ENCODE assay signal across 1 cellular context in genomic region chr3:109117939-109118338, GRCh38.
TF ChIP-seq lines count a peak whose summit lies in the region.

Gene MORC1 (minus strand): TSS chr3:109118134. CDS start chr3:109118059, 75 bp downstream.

TF ChIP-seq in K562, 482 proteins besides CTCF, POLR2A, EP300 and RAD21:
- TF ChIP-seq ZNF75A (CRISPR knock-in tag; IDR thresholded peaks at IDR 0.05) (no peak), ZNF57 (CRISPR knock-in tag; IDR thresholded peaks at IDR 0.05) (no peak), DIDO1 (tag; IDR thresholded peaks at IDR 0.05; ENCODE audit: low read depth) (peak; percentile 44; the same call in 1 of the 2 replicates), MTA3 (IDR thresholded peaks at IDR 0.05; ENCODE audit: borderline replicate concordance) (0 out of 2 replicates have a peak, but pooled peaks have one; percentile 42), CEBPB (tag; IDR thresholded peaks at IDR 0.05) (no peak), MGA (IDR thresholded peaks at IDR 0.05) (peak; percentile 69), ZBTB2 (IDR thresholded peaks at IDR 0.05) (0 out of 2 replicates have a peak, but pooled peaks have one; percentile 23), EGR1 (conservative IDR thresholded peaks at IDR 0.05) (peak; percentile 96), CREM (IDR thresholded peaks at IDR 0.05; ENCODE audit: low read depth) (peak; percentile 68), CXXC5 (CRISPR knock-in tag; IDR thresholded peaks at IDR 0.05) (peak; percentile 77), TFAP4 (CRISPR knock-in tag; IDR thresholded peaks at IDR 0.05; ENCODE audit: borderline replicate concordance) (peak; percentile 34; the same call in 1 of the 2 replicates), USF2 (CRISPR knock-in tag; IDR thresholded peaks at IDR 0.05) (peak; percentile 9; the same call in 1 of the 2 replicates), NCOA2 (IDR thresholded peaks at IDR 0.05; ENCODE audit: partially characterized antibody in 2 of 2) (no peak), NRF1 (conservative IDR thresholded peaks at IDR 0.05 in 1 of 2, IDR thresholded peaks at IDR 0.05 in 1 of 2) (peak; percentile 61 to 75), MITF (IDR thresholded peaks at IDR 0.05) (peak; percentile 53; the same call in 1 of the 2 replicates), CREB1 (IDR thresholded peaks at IDR 0.05) (0 out of 2 replicates have a peak, but pooled peaks have one; percentile 26), CREB1 (CRISPR knock-in tag; IDR thresholded peaks at IDR 0.05) (peak; percentile 65), SRF (CRISPR knock-in tag; IDR thresholded peaks at IDR 0.05) (no peak), MNT (conservative IDR thresholded peaks at IDR 0.05) (peak; percentile 27 to 29; a peak in 1 of 4 replicates), PRPF4 (IDR thresholded peaks at IDR 0.05; ENCODE audit: insufficient read depth, low read depth, low read length, poor library complexity, severe bottlenecking) (no peak), ZNF512 (tag; IDR thresholded peaks at IDR 0.05) (no peak), BHLHE40 (IDR thresholded peaks at IDR 0.05; ENCODE audit: low read length) (peak; percentile 83), SAFB (IDR thresholded peaks at IDR 0.05; ENCODE audit: borderline replicate concordance, low read depth, low read length) (peak; percentile 90), CTCFL (IDR thresholded peaks at IDR 0.05; ENCODE audit: borderline replicate concordance, insufficient read depth, low read depth, low read length, poor library complexity, severe bottlenecking) (peak; percentile 55), L3MBTL2 (IDR thresholded peaks at IDR 0.05) (peak; percentile 49; the same call in 1 of the 2 replicates), CBX1 (IDR thresholded peaks at IDR 0.05; ENCODE audit: low read depth) (peak; percentile 58; the same call in 1 of the 2 replicates), E2F6 (IDR thresholded peaks at IDR 0.05; ENCODE audit: borderline replicate concordance in 1 of 2, extremely low read depth in 1 of 2, insufficient read depth in 1 of 2, insufficient read length in 1 of 2, low read depth in 1 of 2, low read length in 1 of 2, poor library complexity in 1 of 2, severe bottlenecking in 1 of 2) (peak; percentile 60 to 85), ATF1 (CRISPR knock-in tag; IDR thresholded peaks at IDR 0.05) (no peak), ATF1 (tag; IDR thresholded peaks at IDR 0.05) (peak; percentile 67; the same call in 1 of the 2 replicates), CHD2 (IDR thresholded peaks at IDR 0.05; ENCODE audit: low read depth, low read length) (peak; percentile 79)
